23 cellular contexts compared by ENCODE assay signal in genomic region chr15:67701669-67702068, GRCh38.
A peak's percentile ranks its signal among the peaks of the same experiment; 100 is the strongest.
DNase-seq lines count a peak whose midpoint lies in the region; ATAC-seq and TF ChIP-seq lines count a peak whose summit lies in the region.
"Had no signal": no experiment of that assay in that cellular context is flagged by ENCODE, and none has a peak within 500 bp of the region (broad histone marks: within the 10 kb centered on the region; RNA-seq: fewer than 3 reads in every experiment).

No MANE protein-coding gene starts in this region.

- in situ Hi-C loops in astrocyte of the spinal cord (cut with HindIII; ENCODE audit: low sequenced_read_pairs) = no loop called here

- TF ChIP-seq CTCF in astrocyte of the spinal cord (IDR thresholded peaks at IDR 0.05; ENCODE audit: low read depth, low read length) = no peak
- no peak for TF ChIP-seq CTCF in foreskin fibroblast (IDR thresholded peaks at IDR 0.05; ENCODE audit: low read depth, low read length)

- H3K4me3 ChIP-seq in astrocyte of the spinal cord (ENCODE audit: low read depth, low read length) (no peak overlapping the region), foreskin fibroblast (ENCODE audit: low read depth in 1 of 2, low read length in 2 of 2) (no peak overlapping the region)
- H3K4me3 ChIP-seq: coronary artery, gastrocnemius medialis, Peyer's patch, tibial artery had no signal

- DNase-seq in GM04503 (ENCODE audit: low read depth) (peak; percentile 27), astrocyte of the spinal cord (ENCODE audit: low read depth, low spot score) (peak; percentile 27), foreskin fibroblast (peak; percentile 39 to 48), NOMO-1 treated with dmso at 0.1 percent for 144 hours (lab: John Stamatoyannopoulos, UW; ENCODE audit: unreplicated experiment) (no peak)
- no peak for DNase-seq in activated naive CD4-positive, alpha-beta T cell treated with Interleukin-2 at 50 U/mL for 16 hours
- DNase-seq: activated CD8-positive, alpha-beta T cell treated with anti-CD3 and anti-CD28 coated beads, Interleukin-2, amount 10 ng/mL, durations not matched to agents 7 days and 5 days; effector memory CD4-positive, alpha-beta T cell; gastrocnemius medialis; HCEC 1CT; NCI-H1436 treated with DMSO at 0.1 percent for 48 hours; NCI-H2107; NCI-H446; NCI-H748 treated with DMSO at 0.1 percent for 48 hours; Peyer's patch; posterior cingulate gyrus; right cardiac atrium; SIG-M5; stimulated activated CD4-positive, alpha-beta T cell treated with anti-CD3 and anti-CD28 coated beads, Interleukin-1b, Interleukin-23, amount 100 ng/mL, for 48 hours; stimulated activated naive CD8-positive, alpha-beta T cell treated with anti-CD3 and anti-CD28 coated beads, Interleukin-15, amount 100 ng/mL, for 72 hours; tibial artery had no signal

- ATAC-seq in HG03378 (IDR thresholded peaks at IDR 0.05; ENCODE audit: unreplicated experiment) (no peak), GM19328 (IDR thresholded peaks at IDR 0.05; ENCODE audit: unreplicated experiment) (no peak)
- ATAC-seq: activated CD8-positive, alpha-beta T cell treated with anti-CD3 and anti-CD28 coated beads, Interleukin-2, amount 10 ng/mL, durations not matched to agents 7 days and 5 days; gastrocnemius medialis; right cardiac atrium; stimulated activated naive CD8-positive, alpha-beta T cell treated with anti-CD3 and anti-CD28 coated beads, Interleukin-15, amount 100 ng/mL, for 72 hours had no signal

Comparison
In these comparisons a context has a peak if more than half of its experiments do, and no peak if none do; other contexts are left out.
1. DNase-seq: peak in GM04503 (single experiment), astrocyte of the spinal cord (single experiment) and foreskin fibroblast (2 of 2); none in NOMO-1 treated with dmso at 0.1 percent for 144 hours (single experiment) and activated naive CD4-positive, alpha-beta T cell treated with Interleukin-2 at 50 U/mL for 16 hours (single experiment).